ENCODE assay signal across 17 cellular contexts in genomic region chr3:5427021-5427420, GRCh38.
DNase-seq lines count a peak whose midpoint lies in the region; ATAC-seq, FAIRE-seq and TF ChIP-seq lines count a peak whose summit lies in the region.
"Had no signal": no experiment of that assay in that cellular context is flagged by ENCODE, and none has a peak within 500 bp of the region (broad histone marks: within the 10 kb centered on the region; RNA-seq: fewer than 3 reads in every experiment).

No MANE protein-coding gene starts in this region.

- CTCF ChIA-PET in K562 (lab: Yijun Ruan, JAX; ENCODE audit: low intra/inter-chr PET ratio), result interaction anchor here (0.6 to 1.5 kb wide), 3 partner anchors 304 to 1373 kb away, joined by 3 to 6 read pairs (median 3); no protein-coding TSS in a partner anchor

- H3K4me2 ChIP-seq in K562 (ENCODE audit: insufficient read depth, low read length), result no peak overlapping the region
- H3K4me2 ChIP-seq: A549, BLaER1 had no signal

- POLR2A ChIA-PET in K562 (lab: Yijun Ruan, JAX), result interaction anchor here (0.6 kb wide), 1 partner anchor 366 kb away, joined by 3 read pairs; no protein-coding TSS in a partner anchor

- TF ChIP-seq EP300 in K562 (IDR thresholded peaks at IDR 0.05; ENCODE audit: low read length) (no peak), esophagus muscularis mucosa (IDR thresholded peaks at IDR 0.05) (no peak)

- no peaks in the 10 kb centered on the region for H3K27me3 ChIP-seq in K562 (ENCODE audit: control insufficient read depth in 2 of 2, insufficient read depth in 2 of 2, low read length in 2 of 2)
- H3K27me3 ChIP-seq in esophagus muscularis mucosa, result peaks cover 0 to 4% (median 0%) of the 10 kb centered on the region in 4 donors
- H3K27me3 ChIP-seq: BE2C, BLaER1 had no signal

- intact Hi-C loops in activated CD4-positive, alpha-beta T cell treated with anti-CD3 and anti-CD28 coated beads, Interleukin-2, amount 10 ng/mL, durations not matched to agents 24 days and 14 days (cut with micrococcal nuclease), result loop anchor here (5.0 to 10.0 kb wide), 2 partner anchors 288 to 1370 kb away; no protein-coding TSS in a partner anchor
- intact Hi-C loops in K562 (cut with micrococcal nuclease) (loop anchor here (2.0 to 10.0 kb wide), 8 partner anchors 120 to 1372 kb away; no protein-coding TSS in a partner anchor), esophagus muscularis mucosa (cut with DNase I) (no loop called here)

- TF ChIP-seq CTCF in K562 (IDR thresholded peaks at IDR 0.05 in 2 of 3, conservative IDR thresholded peaks at IDR 0.05 in 1 of 3; ENCODE audit: insufficient read depth in 2 of 3, low read depth in 1 of 3, low read length in 3 of 3) (no peak), esophagus muscularis mucosa (IDR thresholded peaks at IDR 0.05) (no peak)

- no peak overlapping the region for H3K9ac ChIP-seq in K562 (ENCODE audit: insufficient read depth in 1 of 2, low read depth in 2 of 2, low read length in 2 of 2)
- H3K9ac ChIP-seq: BLaER1 had no signal

- FAIRE-seq in K562 (lab: Jason Lieb, UNC), result no peak
- FAIRE-seq: A549 had no signal

- H3K27me3 Mint-ChIP-seq in activated CD4-positive, alpha-beta T cell treated with anti-CD3 and anti-CD28 coated beads, Interleukin-2, amount 10 ng/mL, durations not matched to agents 24 days and 14 days, result peaks cover 8% of the 10 kb centered on the region

- no peaks in the 10 kb centered on the region for H4K20me1 ChIP-seq in K562 (replicated peaks; ENCODE audit: control insufficient read depth, insufficient read depth, low read length)
- H4K20me1 ChIP-seq: BLaER1 had no signal

- BruUV-seq in K562 (replicated peaks; lab: Mats Ljungman, UMichigan), result no TSS peak

- no peaks in the 10 kb centered on the region for H3K79me2 ChIP-seq in K562 (ENCODE audit: control insufficient read depth, insufficient read depth, low read length)

- in situ Hi-C loops in K562 (cut with MboI), result loop anchor here (5.0 kb wide), 1 partner anchor 135 kb away; no protein-coding TSS in a partner anchor

- no peaks in the 10 kb centered on the region for H3K4me1 Mint-ChIP-seq in activated CD4-positive, alpha-beta T cell treated with anti-CD3 and anti-CD28 coated beads, Interleukin-2, amount 10 ng/mL, durations not matched to agents 24 days and 14 days

- no peaks in the 10 kb centered on the region for H3K9me3 Mint-ChIP-seq in activated CD4-positive, alpha-beta T cell treated with anti-CD3 and anti-CD28 coated beads, Interleukin-2, amount 10 ng/mL, durations not matched to agents 24 days and 14 days
- H3K9me3 Mint-ChIP-seq: CD4-positive, alpha-beta memory T cell; CD4-positive, CD25-positive, alpha-beta regulatory T cell; CD8-positive, alpha-beta memory T cell had no signal

- DNase-seq in activated CD4-positive, alpha-beta T cell treated with anti-CD3 and anti-CD28 coated beads, Interleukin-2, amount 10 ng/mL, durations not matched to agents 24 days and 14 days, result peak; percentile 28
- DNase-seq in activated CD4-positive, alpha-beta T cell treated with anti-CD3 and anti-CD28 coated beads, Interleukin-2, amount 50 U/mL, for 1 hour, result no peak
- DNase-seq in K562 (ENCODE audit: extremely low read depth in 1 of 4, low spot score in 3 of 4) (no peak), esophagus muscularis mucosa (ENCODE audit: extremely low spot score) (peak; percentile 62), kidney glomerular epithelial cell (lab: John Stamatoyannopoulos, UW) (no peak), NCI-H2107 treated with DMSO at 0.1 percent for 48 hours (lab: John Stamatoyannopoulos, UW; ENCODE audit: unreplicated experiment) (no peak)
- DNase-seq: DMS 273 treated with DMSO at 0.1 percent for 48 hours, DMS79 had no signal

- TF ChIP-seq POLR2A in K562 (conservative IDR thresholded peaks at IDR 0.05) (no peak), esophagus muscularis mucosa (IDR thresholded peaks at IDR 0.05; ENCODE audit: low read depth) (no peak)

- H3K36me3 ChIP-seq in K562 (ENCODE audit: control insufficient read depth, insufficient read depth, low read length) (no peaks in the 10 kb centered on the region; the same call in 2 of the 3 replicates), esophagus muscularis mucosa (no peaks in the 10 kb centered on the region)
- H3K36me3 ChIP-seq: BE2C, BLaER1 had no signal

- H3K4me3 ChIP-seq in K562 (no peak overlapping the region), esophagus muscularis mucosa (no peak overlapping the region)
- H3K4me3 ChIP-seq: A549, BLaER1, GM12878 had no signal

- no peak overlapping the region for H3K27ac Mint-ChIP-seq in activated CD4-positive, alpha-beta T cell treated with anti-CD3 and anti-CD28 coated beads, Interleukin-2, amount 10 ng/mL, durations not matched to agents 24 days and 14 days
- H3K27ac Mint-ChIP-seq: CD4-positive, alpha-beta memory T cell; CD4-positive, CD25-positive, alpha-beta regulatory T cell; CD8-positive, alpha-beta memory T cell had no signal

- ATAC-seq in K562, result no peak

- WGBS in K562 (ENCODE audit: insufficient coverage, low coverage, missing lambda C conversion rate), result 81% methylated on average over 6 of the region's 6 CpGs
- 91% methylated on average over 6 of the region's 6 CpGs for WGBS in esophagus muscularis mucosa

- H3K9me1 ChIP-seq in K562 (ENCODE audit: control insufficient read depth, insufficient read depth, low read length), result no peaks in the 10 kb centered on the region

- H3K9me3 ChIP-seq in K562 (replicated peaks; ENCODE audit: control insufficient read depth, insufficient read depth, low read depth, low read length), result peaks cover 19% of the 10 kb centered on the region
- H3K9me3 ChIP-seq in esophagus muscularis mucosa, result no peaks in the 10 kb centered on the region
- H3K9me3 ChIP-seq: A549, BE2C, BLaER1 had no signal

- no peaks in the 10 kb centered on the region for H3K36me3 Mint-ChIP-seq in activated CD4-positive, alpha-beta T cell treated with anti-CD3 and anti-CD28 coated beads, Interleukin-2, amount 10 ng/mL, durations not matched to agents 24 days and 14 days (ENCODE audit: low read depth)
- H3K36me3 Mint-ChIP-seq: CD14-positive monocyte; CD4-positive, alpha-beta memory T cell; CD4-positive, CD25-positive, alpha-beta regulatory T cell; CD8-positive, alpha-beta memory T cell had no signal

- no peak overlapping the region for H3K4me3 Mint-ChIP-seq in activated CD4-positive, alpha-beta T cell treated with anti-CD3 and anti-CD28 coated beads, Interleukin-2, amount 10 ng/mL, durations not matched to agents 24 days and 14 days
- H3K4me3 Mint-ChIP-seq: CD4-positive, alpha-beta memory T cell; CD4-positive, CD25-positive, alpha-beta regulatory T cell had no signal

- TF ChIP-seq RAD21 in K562 (CRISPR knock-in tag; conservative IDR thresholded peaks at IDR 0.05 in 1 of 2, IDR thresholded peaks at IDR 0.05 in 1 of 2), result no peak

- H3K4me1 ChIP-seq in K562 (replicated peaks in 1 of 2; ENCODE audit: control insufficient read depth in 2 of 2, insufficient read depth in 2 of 2, low read length in 2 of 2), result peaks cover 23 to 56% of the 10 kb centered on the region in 2 experiments
- H3K4me1 ChIP-seq in esophagus muscularis mucosa, result peaks cover 0 to 4% (median 2%) of the 10 kb centered on the region in 4 donors
- H3K4me1 ChIP-seq: A549, BE2C, BLaER1 had no signal

- peak overlapping the region; percentile 79; the same call in 1 of the 2 replicates for H2AFZ ChIP-seq in K562 (ENCODE audit: low read depth, low read length)

- H3K27ac ChIP-seq in K562 (ENCODE audit: extremely low read depth, low read depth, low read length), result no peak overlapping the region
- no peak overlapping the region for H3K27ac ChIP-seq in esophagus muscularis mucosa (replicated peaks in 1 of 4)
- H3K27ac ChIP-seq: 22Rv1, A549, BLaER1 had no signal

TF ChIP-seq in K562, 482 proteins besides CTCF, POLR2A, EP300 and RAD21 (continues in another document):
- TF ChIP-seq HMGN3 (IDR thresholded peaks at IDR 0.05; ENCODE audit: borderline replicate concordance, extremely low read depth, insufficient read length, low read depth, low read length), result no peak
- no peak for TF ChIP-seq PHTF2 (CRISPR knock-in tag; IDR thresholded peaks at IDR 0.05)
- no peak for TF ChIP-seq SRSF1 (IDR thresholded peaks at IDR 0.05; ENCODE audit: low read depth, low read length)
- TF ChIP-seq ZNF609 (CRISPR knock-in tag; IDR thresholded peaks at IDR 0.05; ENCODE audit: borderline replicate concordance), result no peak
- no peak for TF ChIP-seq NONO (IDR thresholded peaks at IDR 0.05; ENCODE audit: low read depth in 2 of 2, low read length in 1 of 2)
- TF ChIP-seq U2AF2 (optimal IDR thresholded peaks at IDR 0.05; ENCODE audit: low read depth, low read length), result no peak

Comparison
In these comparisons a context has a peak if more than half of its experiments do, and no peak if none do; other contexts are left out.
1. DNase-seq: peak in activated CD4-positive, alpha-beta T cell treated with anti-CD3 and anti-CD28 coated beads, Interleukin-2, amount 10 ng/mL, durations not matched to agents 24 days and 14 days (single experiment) and esophagus muscularis mucosa (single experiment); none in activated CD4-positive, alpha-beta T cell treated with anti-CD3 and anti-CD28 coated beads, Interleukin-2, amount 50 U/mL, for 1 hour (single experiment), K562 (0 of 4), kidney glomerular epithelial cell (single experiment) and NCI-H2107 treated with DMSO at 0.1 percent for 48 hours (single experiment).